1 cellular context compared by ENCODE assay signal in genomic region chr4:6763330-6763851, GRCh38.
TF ChIP-seq lines count a peak whose summit lies in the region.

No MANE protein-coding gene starts in this region.

TF ChIP-seq in K562, 482 proteins besides CTCF, POLR2A, EP300 and RAD21 (continued from another document):
- TF ChIP-seq ZNF609 (CRISPR knock-in tag; IDR thresholded peaks at IDR 0.05; ENCODE audit: borderline replicate concordance) (no peak), ZNF133 (CRISPR knock-in tag; IDR thresholded peaks at IDR 0.05) (no peak), HMGXB4 (CRISPR knock-in tag; IDR thresholded peaks at IDR 0.05) (no peak), PBX2 (CRISPR knock-in tag; IDR thresholded peaks at IDR 0.05; ENCODE audit: low read depth) (no peak), PBX2 (tag; conservative IDR thresholded peaks at IDR 0.05; ENCODE audit: low read depth) (no peak), MXD1 (CRISPR knock-in tag; IDR thresholded peaks at IDR 0.05; ENCODE audit: borderline replicate concordance, poor library complexity, severe bottlenecking) (no peak), TFAP4 (CRISPR knock-in tag; IDR thresholded peaks at IDR 0.05; ENCODE audit: borderline replicate concordance) (peak; percentile 43; the same call in 1 of the 2 replicates), RBFOX2 (IDR thresholded peaks at IDR 0.05; ENCODE audit: low read depth, low read length) (no peak), ZNF217 (CRISPR knock-in tag; IDR thresholded peaks at IDR 0.05) (no peak), CREB1 (IDR thresholded peaks at IDR 0.05) (no peak), CREB1 (CRISPR knock-in tag; IDR thresholded peaks at IDR 0.05) (no peak), SMAD3 (CRISPR knock-in tag; conservative IDR thresholded peaks at IDR 0.05) (no peak), ZNF740 (CRISPR knock-in tag; IDR thresholded peaks at IDR 0.05) (no peak), ZNF740 (tag; IDR thresholded peaks at IDR 0.05) (no peak), ZBED1 (IDR thresholded peaks at IDR 0.05) (no peak), MAZ (CRISPR knock-in tag; conservative IDR thresholded peaks at IDR 0.05 in 1 of 2, IDR thresholded peaks at IDR 0.05 in 1 of 2) (peak in 1 of 2 experiments; percentile 64; a peak in 2 of 4 replicates), JUN (IDR thresholded peaks at IDR 0.05; ENCODE audit: borderline replicate concordance, low read depth, low read length) (peak; percentile 81; the same call in 1 of the 2 replicates), JUN (CRISPR knock-in tag; IDR thresholded peaks at IDR 0.05; ENCODE audit: borderline replicate concordance) (no peak), FOSL1 (tag; conservative IDR thresholded peaks at IDR 0.05) (0 out of 2 replicates have a peak, but pooled peaks have one; percentile 23)
